Comparison of ENCODE assay signal across 22 cellular contexts in the genomic region with DNA sequence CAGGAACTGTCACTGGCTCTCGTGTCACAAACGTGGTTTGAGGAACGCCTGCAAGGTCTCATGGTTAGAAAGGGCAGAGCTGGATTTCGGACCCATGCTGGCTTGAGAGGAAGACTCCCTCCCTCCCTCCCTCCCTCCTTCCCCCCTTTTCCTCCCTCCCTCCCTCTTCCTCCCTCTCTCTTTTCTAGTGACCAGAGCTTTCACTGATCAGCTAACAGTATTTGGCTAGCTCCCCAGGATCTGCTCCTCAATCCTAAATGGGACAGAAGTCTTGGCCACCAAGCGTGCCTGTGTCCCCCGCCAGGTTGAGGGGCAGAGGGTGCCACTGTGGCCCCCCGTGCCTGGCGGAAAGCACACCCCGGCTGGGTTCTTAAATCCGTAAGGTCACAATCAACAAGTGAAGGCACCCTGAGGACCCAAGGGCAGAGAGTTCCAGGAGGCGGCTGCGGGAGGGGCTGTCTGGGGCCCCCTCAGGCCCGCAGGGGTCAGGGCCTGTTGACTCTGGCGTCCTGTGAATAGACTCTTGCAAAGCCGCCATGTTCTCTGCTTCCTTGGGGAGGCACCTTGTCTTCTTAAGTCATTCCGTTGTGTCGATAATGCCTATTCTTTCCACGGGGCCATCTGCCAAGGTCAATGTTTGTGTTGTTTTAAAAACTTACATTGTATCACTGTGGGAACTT. TPM values are rescaled to one million over a fixed set of nuclear protein-coding genes. Genes with fewer than 3 reads are reported as not detected.
A peak's percentile ranks its signal among the peaks of the same experiment; 100 is the strongest.
DNase-seq lines count a peak whose midpoint lies in the region; ATAC-seq, FAIRE-seq and TF ChIP-seq lines count a peak whose summit lies in the region.
"Had no signal": no experiment of that assay in that cellular context is flagged by ENCODE, and none has a peak within 500 bp of the region (broad histone marks: within the 10 kb centered on the region; RNA-seq: fewer than 3 reads in every experiment).

No MANE protein-coding gene starts in this region.

- CTCF ChIA-PET in HepG2 (lab: Yijun Ruan, JAX; ENCODE audit: low intra/inter-chr PET ratio, low total read pairs), result no interaction called here

- ATAC-seq in HepG2, result no peak
- ATAC-seq in thoracic aorta (ENCODE audit: insufficient number of reproducible peaks, low FRiP score, low read depth), result no peak
- ATAC-seq in GM18505 (IDR thresholded peaks at IDR 0.05; ENCODE audit: unreplicated experiment), result no peak
- ATAC-seq: gastroesophageal sphincter, GM12878 had no signal

- POLR2A ChIA-PET in HepG2 (lab: Yijun Ruan, JAX), result no interaction called here

- TF ChIP-seq POLR2A in HepG2 (IDR thresholded peaks at IDR 0.05; ENCODE audit: insufficient read depth in 1 of 2, low read depth in 2 of 2, low read length in 2 of 2), result no peak
- TF ChIP-seq POLR2A in GM18505 (IDR thresholded peaks at IDR 0.05; ENCODE audit: borderline replicate concordance, extremely low read depth, insufficient read depth, insufficient read length), result no peak

- intact Hi-C loops in HepG2 (cut with micrococcal nuclease; ENCODE audit: unreplicated experiment), result no loop called here

- H3K9me3 ChIP-seq in HepG2 (ENCODE audit: low read length) (no peaks in the 10 kb centered on the region), thoracic aorta (no peaks in the 10 kb centered on the region)
- H3K9me3 ChIP-seq: gastroesophageal sphincter had no signal

- FAIRE-seq in HepG2 (lab: Jason Lieb, UNC), result no peak
- FAIRE-seq: GM12878 had no signal

- TF ChIP-seq RAD21 in HepG2 (CRISPR knock-in tag; IDR thresholded peaks at IDR 0.05), result no peak

- H2AFZ ChIP-seq in HepG2 (ENCODE audit: low read length), result no peak overlapping the region

- no peak overlapping the region for H3K9ac ChIP-seq in HepG2 (ENCODE audit: insufficient read depth, low read depth, low read length)

- H3K36me3 ChIP-seq in HepG2 (replicated peaks in 1 of 2; ENCODE audit: control insufficient read depth in 1 of 2, insufficient read depth in 2 of 2, low read length in 2 of 2), result no peaks in the 10 kb centered on the region
- H3K36me3 ChIP-seq in thoracic aorta, result no peaks in the 10 kb centered on the region
- H3K36me3 ChIP-seq: gastroesophageal sphincter had no signal

- 15% methylated on average over 18 of the region's 18 CpGs for WGBS in HepG2 (ENCODE audit: low lambda C conversion rate)

- BruUV-seq in HepG2 (replicated peaks; lab: Mats Ljungman, UMichigan), result no TSS peak

- H3K79me2 ChIP-seq in HepG2 (ENCODE audit: insufficient read depth, low read length), result no peaks in the 10 kb centered on the region

- H3K4me2 ChIP-seq in HepG2 (ENCODE audit: low read depth, low read length), result no peak overlapping the region

- H3K27ac ChIP-seq in cingulate gyrus (ENCODE audit: low read depth, low read length) (peak overlapping the region; percentile 29), HepG2 (ENCODE audit: extremely low read length, insufficient read depth, low read length) (no peak overlapping the region), thoracic aorta (peak overlapping the region; percentile 77 to 90)
- H3K27ac ChIP-seq: epithelial cell of prostate, gastroesophageal sphincter had no signal

- TF ChIP-seq EP300 in HepG2 (IDR thresholded peaks at IDR 0.05; ENCODE audit: low read depth in 2 of 2, low read length in 2 of 2) (no peak), HepG2 (CRISPR knock-in tag; IDR thresholded peaks at IDR 0.05; ENCODE audit: borderline replicate concordance) (no peak)

- DNase-seq in NCI-H82 (lab: John Stamatoyannopoulos, UW) (peak; percentile 17), NCI-H82 treated with DMSO at 0.1 percent for 48 hours (lab: John Stamatoyannopoulos, UW; ENCODE audit: unreplicated experiment) (no peak), HepG2 (ENCODE audit: low spot score) (no peak), thoracic aorta (ENCODE audit: low spot score) (no peak), DMS79 treated with DMSO at 0.1 percent for 48 hours (lab: John Stamatoyannopoulos, UW) (no peak), hepatic stellate cell (ENCODE audit: low spot score) (no peak)
- DNase-seq: 8988T; activated CD4-positive, alpha-beta T cell treated with anti-CD3 and anti-CD28 coated beads for 48 hours; activated CD8-positive, alpha-beta memory T cell treated with anti-CD3 and anti-CD28 coated beads, Interleukin-2, amount 50 U/mL, for 4 hours; activated effector memory CD4-positive, alpha-beta T cell treated with anti-CD3 and anti-CD28 coated beads, Interleukin-2, amount 50 U/mL, for 16 hours; amniotic stem cell; cortex of kidney; DMS 273 treated with DMSO at 0.1 percent for 48 hours; GF-D8; Kasumi-1; NCI-H1417 treated with DMSO at 0.1 percent for 48 hours; stimulated activated CD4-positive, alpha-beta T cell treated with anti-CD3 and anti-CD28 coated beads, Interleukin-4, amount 100 ng/mL, for 24 hours had no signal

- TF ChIP-seq CTCF in HepG2 (CRISPR knock-in tag; IDR thresholded peaks at IDR 0.05) (no peak), thoracic aorta (IDR thresholded peaks at IDR 0.05) (no peak)

- in situ Hi-C loops in HepG2 (cut with HindIII; ENCODE audit: extremely low pct_ligation_motif_present, low pct_unique_long_range_greater_than_20kb), result no loop called here

- H3K27me3 ChIP-seq in HepG2 (ENCODE audit: control insufficient read depth in 1 of 2, insufficient read depth in 2 of 2, low read length in 2 of 2) (peaks cover 50 to 95% of the 10 kb centered on the region in 2 experiments), thoracic aorta (replicated peaks; ENCODE audit: insufficient read depth) (no peaks in the 10 kb centered on the region)
- H3K27me3 ChIP-seq: gastroesophageal sphincter had no signal

- no peaks in the 10 kb centered on the region for H3K4me1 ChIP-seq in HepG2 (ENCODE audit: insufficient read depth, low read length)
- peaks cover 9 to 35% of the 10 kb centered on the region in 2 donors for H3K4me1 ChIP-seq in thoracic aorta (ENCODE audit: control insufficient read depth in 1 of 2, low read depth in 2 of 2)

- no peak overlapping the region for H3K4me3 ChIP-seq in HepG2 (replicated peaks in 1 of 3; ENCODE audit: insufficient read depth in 1 of 3, low read depth in 2 of 3, low read length in 3 of 3)
- no peak overlapping the region for H3K4me3 ChIP-seq in thoracic aorta
- H3K4me3 ChIP-seq: gastroesophageal sphincter, GM12878 had no signal

- no peaks in the 10 kb centered on the region for H4K20me1 ChIP-seq in HepG2 (ENCODE audit: insufficient read depth, low read length)

TF ChIP-seq in HepG2, 621 proteins besides CTCF, POLR2A, EP300 and RAD21:
- no peak for TF ChIP-seq ZZZ3 (CRISPR knock-in tag; IDR thresholded peaks at IDR 0.05; ENCODE audit: borderline replicate concordance)
- TF ChIP-seq, protein P1, sequence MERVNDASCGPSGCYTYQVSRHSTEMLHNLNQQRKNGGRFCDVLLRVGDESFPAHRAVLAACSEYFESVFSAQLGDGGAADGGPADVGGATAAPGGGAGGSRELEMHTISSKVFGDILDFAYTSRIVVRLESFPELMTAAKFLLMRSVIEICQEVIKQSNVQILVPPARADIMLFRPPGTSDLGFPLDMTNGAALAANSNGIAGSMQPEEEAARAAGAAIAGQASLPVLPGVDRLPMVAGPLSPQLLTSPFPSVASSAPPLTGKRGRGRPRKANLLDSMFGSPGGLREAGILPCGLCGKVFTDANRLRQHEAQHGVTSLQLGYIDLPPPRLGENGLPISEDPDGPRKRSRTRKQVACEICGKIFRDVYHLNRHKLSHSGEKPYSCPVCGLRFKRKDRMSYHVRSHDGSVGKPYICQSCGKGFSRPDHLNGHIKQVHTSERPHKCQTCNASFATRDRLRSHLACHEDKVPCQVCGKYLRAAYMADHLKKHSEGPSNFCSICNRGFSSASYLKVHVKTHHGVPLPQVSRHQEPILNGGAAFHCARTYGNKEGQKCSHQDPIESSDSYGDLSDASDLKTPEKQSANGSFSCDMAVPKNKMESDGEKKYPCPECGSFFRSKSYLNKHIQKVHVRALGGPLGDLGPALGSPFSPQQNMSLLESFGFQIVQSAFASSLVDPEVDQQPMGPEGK (CRISPR knock-in tag; IDR thresholded peaks at IDR 0.05), result 0 out of 2 replicates have a peak, but pooled peaks have one; percentile 23

RNA-seq across cellular contexts. Expression of gene STX16, which starts 38.9 kb away (rescaled TPM):
- total RNA-seq in HepG2 (2016; rRNA removed; fragmentation: Illumina TruSeq; extraction: Trizol) (28.0 and 40.5 TPM in 2 replicates), thoracic aorta (100 to 1,000 TPM in 1 of 2 donors, 10 to 100 TPM in 1; 66.3 to 109 TPM)
- total RNA-seq in HepG2 (2016; cell fraction: cytosol; rRNA removed; fragmentation: Illumina TruSeq; extraction: Trizol; ENCODE audit: low read depth), result 42.2 and 47.4 TPM in 2 replicates
- total RNA-seq in HepG2 (2016; cell fraction: insoluble cytoplasmic fraction; rRNA removed; fragmentation: Illumina TruSeq; extraction: Trizol), result 26.0 and 32.7 TPM in 2 replicates
- total RNA-seq in HepG2 (2016; cell fraction: membrane; rRNA removed; fragmentation: Illumina TruSeq; extraction: Trizol), result 41.8 and 44.6 TPM in 2 replicates
- total RNA-seq in HepG2 (2016; cell fraction: nucleus; rRNA removed; fragmentation: Illumina TruSeq; extraction: Trizol), result 52.2 and 59.0 TPM in 2 replicates
- 72.7 and 79.2 TPM in 2 replicates for polyA plus RNA-seq in HepG2 (2011; rRNA removed)
- 37.3 and 55.0 TPM in 2 replicates for polyA plus RNA-seq in HepG2 (2011; cell fraction: cytosol; rRNA removed)
- 168 and 204 TPM in 2 replicates for polyA plus RNA-seq in HepG2 (2011; cell fraction: nucleus; rRNA removed)
- 88.7 and 102 TPM in 2 replicates for polyA plus RNA-seq in HepG2 (2012)
- 6.6 and 6.7 TPM in 2 replicates for polyA plus RNA-seq in HepG2 (2016; cell fraction: cytosol; fragmentation: Illumina TruSeq; extraction: Trizol; ENCODE audit: low read depth)
- polyA plus RNA-seq in HepG2 (2016; cell fraction: insoluble cytoplasmic fraction; fragmentation: Illumina TruSeq; extraction: Trizol; ENCODE audit: low read depth), result 48.8 and 56.0 TPM in 2 replicates
- polyA plus RNA-seq in HepG2 (2016; cell fraction: membrane; fragmentation: Illumina TruSeq; extraction: Trizol; ENCODE audit: low read depth), result 27.8 and 29.3 TPM in 2 replicates
- polyA plus RNA-seq in HepG2 (2016; cell fraction: nucleus; fragmentation: Illumina TruSeq; extraction: Trizol; ENCODE audit: insufficient read depth, low read depth), result 245 and 266 TPM in 2 replicates
- 15.4 and 22.9 TPM in 2 replicates for polyA minus RNA-seq in HepG2 (2011; rRNA and poly(A)+ RNA removed; ENCODE audit: low replicate concordance)
- 18.4 and 26.0 TPM in 2 replicates for polyA minus RNA-seq in HepG2 (2011; cell fraction: cytosol; rRNA and poly(A)+ RNA removed)
- 99.9 and 121 TPM in 2 replicates for polyA minus RNA-seq in HepG2 (2011; cell fraction: nucleus; rRNA and poly(A)+ RNA removed)
